In genomic region chr6:31540640-31541039, GRCh38 we compare ENCODE assay signal across 2 cellular contexts.
TF ChIP-seq lines count a peak whose summit lies in the region.

No MANE protein-coding gene starts in this region.

TF ChIP-seq in SK-N-SH, 30 proteins besides CTCF, POLR2A, EP300 and RAD21 (continued from another document):
- TF ChIP-seq REST (IDR thresholded peaks at IDR 0.05; ENCODE audit: low read depth, low read length) (no peak), FOXJ3 (CRISPR knock-in tag; IDR thresholded peaks at IDR 0.05) (no peak), NFIC (IDR thresholded peaks at IDR 0.05; ENCODE audit: borderline replicate concordance) (no peak), GABPA (IDR thresholded peaks at IDR 0.05; ENCODE audit: low read depth) (no peak), RXRA (IDR thresholded peaks at IDR 0.05; ENCODE audit: borderline replicate concordance, low read depth) (no peak), CHD2 (IDR thresholded peaks at IDR 0.05; ENCODE audit: low read length, partially characterized antibody) (no peak), GATA2 (CRISPR knock-in tag; IDR thresholded peaks at IDR 0.05) (no peak), POLR2AphosphoS5 (IDR thresholded peaks at IDR 0.05; ENCODE audit: low read depth, low read length) (no peak), TEAD4 (IDR thresholded peaks at IDR 0.05; ENCODE audit: borderline replicate concordance, insufficient read depth) (no peak), MEF2A (IDR thresholded peaks at IDR 0.05; ENCODE audit: borderline replicate concordance, low read depth) (no peak), ELF1 (IDR thresholded peaks at IDR 0.05) (no peak), SIN3A (IDR thresholded peaks at IDR 0.05; ENCODE audit: borderline replicate concordance, low read depth, low read length) (no peak), SMC3 (IDR thresholded peaks at IDR 0.05; ENCODE audit: low read depth, low read length) (no peak)
- TF ChIP-seq, protein P1, sequence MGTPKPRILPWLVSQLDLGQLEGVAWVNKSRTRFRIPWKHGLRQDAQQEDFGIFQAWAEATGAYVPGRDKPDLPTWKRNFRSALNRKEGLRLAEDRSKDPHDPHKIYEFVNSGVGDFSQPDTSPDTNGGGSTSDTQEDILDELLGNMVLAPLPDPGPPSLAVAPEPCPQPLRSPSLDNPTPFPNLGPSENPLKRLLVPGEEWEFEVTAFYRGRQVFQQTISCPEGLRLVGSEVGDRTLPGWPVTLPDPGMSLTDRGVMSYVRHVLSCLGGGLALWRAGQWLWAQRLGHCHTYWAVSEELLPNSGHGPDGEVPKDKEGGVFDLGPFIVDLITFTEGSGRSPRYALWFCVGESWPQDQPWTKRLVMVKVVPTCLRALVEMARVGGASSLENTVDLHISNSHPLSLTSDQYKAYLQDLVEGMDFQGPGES (IDR thresholded peaks at IDR 0.05; ENCODE audit: low read depth, low read length): no peak
- TF ChIP-seq, protein P2, sequence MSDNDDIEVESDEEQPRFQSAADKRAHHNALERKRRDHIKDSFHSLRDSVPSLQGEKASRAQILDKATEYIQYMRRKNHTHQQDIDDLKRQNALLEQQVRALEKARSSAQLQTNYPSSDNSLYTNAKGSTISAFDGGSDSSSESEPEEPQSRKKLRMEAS (IDR thresholded peaks at IDR 0.05; ENCODE audit: low read depth): no peak
- TF ChIP-seq, protein P3, sequence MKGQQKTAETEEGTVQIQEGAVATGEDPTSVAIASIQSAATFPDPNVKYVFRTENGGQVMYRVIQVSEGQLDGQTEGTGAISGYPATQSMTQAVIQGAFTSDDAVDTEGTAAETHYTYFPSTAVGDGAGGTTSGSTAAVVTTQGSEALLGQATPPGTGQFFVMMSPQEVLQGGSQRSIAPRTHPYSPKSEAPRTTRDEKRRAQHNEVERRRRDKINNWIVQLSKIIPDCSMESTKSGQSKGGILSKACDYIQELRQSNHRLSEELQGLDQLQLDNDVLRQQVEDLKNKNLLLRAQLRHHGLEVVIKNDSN (IDR thresholded peaks at IDR 0.05; ENCODE audit: borderline replicate concordance, low read depth): no peak

TF ChIP-seq in SK-N-SH treated with all-trans-retinoic acid at 6 μM for 48 hours, 23 proteins besides CTCF, POLR2A, EP300 and RAD21 (continued from another document):
- TF ChIP-seq, protein P4, sequence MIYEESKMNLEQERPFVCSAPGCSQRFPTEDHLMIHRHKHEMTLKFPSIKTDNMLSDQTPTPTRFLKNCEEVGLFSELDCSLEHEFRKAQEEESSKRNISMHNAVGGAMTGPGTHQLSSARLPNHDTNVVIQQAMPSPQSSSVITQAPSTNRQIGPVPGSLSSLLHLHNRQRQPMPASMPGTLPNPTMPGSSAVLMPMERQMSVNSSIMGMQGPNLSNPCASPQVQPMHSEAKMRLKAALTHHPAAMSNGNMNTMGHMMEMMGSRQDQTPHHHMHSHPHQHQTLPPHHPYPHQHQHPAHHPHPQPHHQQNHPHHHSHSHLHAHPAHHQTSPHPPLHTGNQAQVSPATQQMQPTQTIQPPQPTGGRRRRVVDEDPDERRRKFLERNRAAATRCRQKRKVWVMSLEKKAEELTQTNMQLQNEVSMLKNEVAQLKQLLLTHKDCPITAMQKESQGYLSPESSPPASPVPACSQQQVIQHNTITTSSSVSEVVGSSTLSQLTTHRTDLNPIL (CRISPR knock-in tag; IDR thresholded peaks at IDR 0.05; ENCODE audit: low read depth): no peak
- TF ChIP-seq ISL1 (CRISPR knock-in tag; IDR thresholded peaks at IDR 0.05) (no peak), ARNTL (CRISPR knock-in tag; IDR thresholded peaks at IDR 0.05; ENCODE audit: borderline replicate concordance, low read depth) (no peak)
